In genomic region chr10:35895331-35895730, GRCh38 we compare ENCODE assay signal across 17 cellular contexts.
"Had no signal": no experiment of that assay in that cellular context is flagged by ENCODE, and none has a peak within 500 bp of the region (broad histone marks: within the 10 kb centered on the region; RNA-seq: fewer than 3 reads in every experiment).

No MANE protein-coding gene starts in this region.

- H3K36me3 ChIP-seq: esophagus muscularis mucosa, thoracic aorta, upper lobe of left lung had no signal

- ATAC-seq: body of pancreas; left lobe of liver; sciatic nerve; stimulated activated naive B cell treated with anti-CD40 and anti-IgM and Interleukin-4, amounts not matched to agents 10 μg/mL and 1 μg/mL and 100 μg/mL, for 72 hours; T-helper 17 cell had no signal

- H3K4me1 ChIP-seq: body of pancreas, esophagus muscularis mucosa had no signal

- H3K9me3 ChIP-seq: body of pancreas, esophagus muscularis mucosa, thoracic aorta, upper lobe of left lung had no signal

- H3K27me3 ChIP-seq: body of pancreas, esophagus muscularis mucosa, upper lobe of left lung had no signal

- DNase-seq: activated CD4-positive, alpha-beta T cell treated with anti-CD3 and anti-CD28 coated beads, Interleukin-2, amount 50 U/mL, for 4 hours; activated T-cell treated with anti-CD3 and anti-CD28 coated beads for 4 hours; amygdala; body of pancreas; glutamatergic neuron; kidney; midbrain; stimulated activated naive B cell treated with anti-CD40 and anti-IgM and Interleukin-4, amounts not matched to agents 10 μg/mL and 1 μg/mL and 100 μg/mL, for 72 hours; T-helper 17 cell; upper lobe of left lung had no signal

- H3K27ac ChIP-seq: body of pancreas, coronary artery, esophagus muscularis mucosa, thoracic aorta, upper lobe of left lung, VCaP had no signal

- H3K4me3 ChIP-seq: body of pancreas, coronary artery, esophagus muscularis mucosa, lung, thoracic aorta, upper lobe of left lung had no signal
